24 cellular contexts compared by ENCODE assay signal in the genomic region with DNA sequence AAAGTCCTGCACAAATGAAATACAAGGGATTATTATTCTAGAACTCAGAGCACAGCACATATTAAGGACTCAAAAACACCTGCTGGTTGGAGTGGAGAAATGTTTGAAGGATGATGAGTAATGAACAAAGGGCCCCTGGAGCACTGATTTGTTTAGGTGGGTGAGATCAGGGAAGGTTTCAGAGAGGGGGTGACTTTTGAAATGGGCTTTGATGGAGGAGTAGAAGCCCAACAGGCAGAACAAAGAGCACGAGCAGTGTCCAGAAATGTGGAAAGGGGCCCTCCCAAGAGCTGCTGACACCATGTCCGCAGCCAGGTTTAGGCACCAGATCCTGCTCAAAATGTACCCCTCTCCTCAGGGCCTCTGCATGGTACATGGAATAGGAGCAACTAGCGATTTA. TPM values are rescaled to one million over a fixed set of nuclear protein-coding genes. Genes with fewer than 3 reads are reported as not detected.
"Had no signal": no experiment of that assay in that cellular context is flagged by ENCODE, and none has a peak within 500 bp of the region (broad histone marks: within the 10 kb centered on the region; RNA-seq: fewer than 3 reads in every experiment).

No MANE protein-coding gene starts in this region.

- ATAC-seq: K562, PC-3 had no signal

- H3K4me2 ChIP-seq: KMS-11 had no signal

- H3K9me3 ChIP-seq: Peyer's patch, SJSA1 had no signal

- H3K4me1 Mint-ChIP-seq: IgD-negative memory B cell had no signal

- H3K4me3 ChIP-seq: K562, Peyer's patch, SJSA1, SK-N-MC had no signal

- DNase-seq: Kasumi-1, MM.1S, NCI-H1092 treated with DMSO at 0.1 percent for 48 hours, NCI-H1436, NCI-H187, NCI-H2029, NCI-H2081 treated with DMSO at 0.1 percent for 48 hours, NCI-H2171, NCI-H226, NCI-H446, NCI-H510A, NCI-H524 treated with DMSO at 0.1 percent for 48 hours, NCI-H69, NCI-H774, PC-3, Peyer's patch, Right ventricle myocardium superior, SIG-M5 had no signal

- H3K36me3 Mint-ChIP-seq: IgD-negative memory B cell had no signal

- H3K36me3 ChIP-seq: Peyer's patch, SJSA1 had no signal

- H3K9me3 Mint-ChIP-seq: IgD-negative memory B cell had no signal

- H3K9ac ChIP-seq: KMS-11 had no signal

- H3K27ac ChIP-seq: HL-60, KMS-11, Peyer's patch, SJSA1, SK-N-MC had no signal

- H3K4me3 Mint-ChIP-seq: IgD-negative memory B cell had no signal

- H3K27me3 ChIP-seq: Peyer's patch, SJSA1 had no signal

- H3K27ac Mint-ChIP-seq: IgD-negative memory B cell had no signal

RNA-seq across cellular contexts. Expression of a gene that starts 23.8 kb away (rescaled TPM):
- total RNA-seq: SJSA1 had no signal
- polyA plus RNA-seq: IgD-negative memory B cell had no signal
